ENCODE assay signal across 8 cellular contexts in genomic region chr5:26700759-26701384, GRCh38.
DNase-seq lines count a peak whose midpoint lies in the region; ATAC-seq, FAIRE-seq and TF ChIP-seq lines count a peak whose summit lies in the region.

No MANE protein-coding gene starts in this region.

- no peak for ATAC-seq in HG03571 (IDR thresholded peaks at IDR 0.05; ENCODE audit: unreplicated experiment)
- ATAC-seq in CD8-positive, alpha-beta T cell: no peak

- no peak overlapping the region for H3K27ac Mint-ChIP-seq in neural crest cell (ENCODE audit: unreplicated experiment)
- no peak overlapping the region for H3K27ac Mint-ChIP-seq in CD8-positive, alpha-beta T cell

- intact Hi-C loops in CD8-positive, alpha-beta T cell (cut with DNase I, micrococcal nuclease): no loop called here

- H3K36me3 ChIP-seq in brain microvascular endothelial cell (replicated peaks): no peaks in the 10 kb centered on the region
- H3K36me3 ChIP-seq in CD8-positive, alpha-beta T cell (ENCODE audit: insufficient read depth, low read length): no peaks in the 10 kb centered on the region

- FAIRE-seq in GM19239 (lab: Jason Lieb, UNC): no peak

- peak; percentile 30 for TF ChIP-seq CTCF in brain microvascular endothelial cell (IDR thresholded peaks at IDR 0.05; ENCODE audit: low read depth, low read length, missing control alignments)
- TF ChIP-seq CTCF in neural crest cell (conservative IDR thresholded peaks at IDR 0.05): peak; percentile 79
- no peak for TF ChIP-seq CTCF in CD8-positive, alpha-beta T cell (IDR thresholded peaks at IDR 0.05)

- no peak overlapping the region for H3K27ac ChIP-seq in brain microvascular endothelial cell
- no peak overlapping the region for H3K27ac ChIP-seq in CD8-positive, alpha-beta T cell (ENCODE audit: low read depth, low read length)

- peak; percentile 2 for DNase-seq in ELF-1 (ENCODE audit: low read depth, low spot score)
- peak; percentile 55 for DNase-seq in HPDE6-E6E7 (ENCODE audit: extremely low spot score)
- peak; percentile 92 for DNase-seq in NCI-H748 (lab: John Stamatoyannopoulos, UW; ENCODE audit: unreplicated experiment)
- DNase-seq in brain microvascular endothelial cell: no peak
- peak; percentile 56 for DNase-seq in neural crest cell (ENCODE audit: low read depth, low spot score)
- no peak for DNase-seq in GM19239 (ENCODE audit: insufficient read length, low spot score)
- DNase-seq in CD8-positive, alpha-beta T cell: no peak

- H3K4me1 Mint-ChIP-seq in neural crest cell: no peaks in the 10 kb centered on the region
- H3K4me1 Mint-ChIP-seq in CD8-positive, alpha-beta T cell (ENCODE audit: low read depth): no peaks in the 10 kb centered on the region

- no peaks in the 10 kb centered on the region for H3K9me3 ChIP-seq in CD8-positive, alpha-beta T cell (ENCODE audit: low read length)

- no peak overlapping the region for H3K4me3 ChIP-seq in brain microvascular endothelial cell (ENCODE audit: low read depth, low read length)
- H3K4me3 ChIP-seq in CD8-positive, alpha-beta T cell (ENCODE audit: low read depth, low read length): no peak overlapping the region

- CTCF ChIA-PET in CD8-positive, alpha-beta T cell (lab: Charles Lee): no interaction called here

- H3K27me3 ChIP-seq in brain microvascular endothelial cell (replicated peaks): no peaks in the 10 kb centered on the region
- no peaks in the 10 kb centered on the region for H3K27me3 ChIP-seq in CD8-positive, alpha-beta T cell (ENCODE audit: insufficient read depth, low read length)

- H3K4me3 Mint-ChIP-seq in neural crest cell: no peak overlapping the region
- no peak overlapping the region for H3K4me3 Mint-ChIP-seq in CD8-positive, alpha-beta T cell

- no peaks in the 10 kb centered on the region for H3K27me3 Mint-ChIP-seq in neural crest cell (ENCODE audit: low read depth)
- H3K27me3 Mint-ChIP-seq in CD8-positive, alpha-beta T cell (ENCODE audit: low read depth): no peaks in the 10 kb centered on the region

- no peaks in the 10 kb centered on the region for H3K9me3 Mint-ChIP-seq in neural crest cell
- H3K9me3 Mint-ChIP-seq in CD8-positive, alpha-beta T cell: peaks cover 17% of the 10 kb centered on the region

- no peaks in the 10 kb centered on the region for H3K4me1 ChIP-seq in CD8-positive, alpha-beta T cell (ENCODE audit: insufficient read depth, low read length)

- in situ Hi-C loops in brain microvascular endothelial cell (cut with HindIII; ENCODE audit: low pct_ligation_motif_present, low sequenced_read_pairs): no loop called here

- POLR2A ChIA-PET in CD8-positive, alpha-beta T cell (lab: Charles Lee): no interaction called here

- H3K36me3 Mint-ChIP-seq in neural crest cell (ENCODE audit: low read depth): no peaks in the 10 kb centered on the region
- H3K36me3 Mint-ChIP-seq in CD8-positive, alpha-beta T cell: no peaks in the 10 kb centered on the region

Comparison
In these comparisons a context has a peak if more than half of its experiments do, and no peak if none do; other contexts are left out.
1. DNase-seq: peak in ELF-1 (single experiment), HPDE6-E6E7 (single experiment), NCI-H748 (single experiment) and neural crest cell (single experiment); none in brain microvascular endothelial cell (single experiment), GM19239 (single experiment) and CD8-positive, alpha-beta T cell (0 of 7).